Comparison of ENCODE assay signal across 1 cellular context in genomic region chr9:86994231-86994630, GRCh38.
TF ChIP-seq lines count a peak whose summit lies in the region.

No MANE protein-coding gene starts in this region.

TF ChIP-seq in SK-N-SH treated with all-trans-retinoic acid at 6 μM for 48 hours, 23 proteins besides CTCF, POLR2A, EP300 and RAD21 (continued from another document):
- no peak for TF ChIP-seq TCF4 (CRISPR knock-in tag; IDR thresholded peaks at IDR 0.05; ENCODE audit: borderline replicate concordance)
- TF ChIP-seq RARB (CRISPR knock-in tag; IDR thresholded peaks at IDR 0.05) = no peak
- no peak for TF ChIP-seq ARNTL (CRISPR knock-in tag; IDR thresholded peaks at IDR 0.05; ENCODE audit: borderline replicate concordance, low read depth)
- no peak for TF ChIP-seq SNAI2 (CRISPR knock-in tag; IDR thresholded peaks at IDR 0.05)
- no peak for TF ChIP-seq ZFP30 (CRISPR knock-in tag; IDR thresholded peaks at IDR 0.05)
- TF ChIP-seq, protein P1, sequence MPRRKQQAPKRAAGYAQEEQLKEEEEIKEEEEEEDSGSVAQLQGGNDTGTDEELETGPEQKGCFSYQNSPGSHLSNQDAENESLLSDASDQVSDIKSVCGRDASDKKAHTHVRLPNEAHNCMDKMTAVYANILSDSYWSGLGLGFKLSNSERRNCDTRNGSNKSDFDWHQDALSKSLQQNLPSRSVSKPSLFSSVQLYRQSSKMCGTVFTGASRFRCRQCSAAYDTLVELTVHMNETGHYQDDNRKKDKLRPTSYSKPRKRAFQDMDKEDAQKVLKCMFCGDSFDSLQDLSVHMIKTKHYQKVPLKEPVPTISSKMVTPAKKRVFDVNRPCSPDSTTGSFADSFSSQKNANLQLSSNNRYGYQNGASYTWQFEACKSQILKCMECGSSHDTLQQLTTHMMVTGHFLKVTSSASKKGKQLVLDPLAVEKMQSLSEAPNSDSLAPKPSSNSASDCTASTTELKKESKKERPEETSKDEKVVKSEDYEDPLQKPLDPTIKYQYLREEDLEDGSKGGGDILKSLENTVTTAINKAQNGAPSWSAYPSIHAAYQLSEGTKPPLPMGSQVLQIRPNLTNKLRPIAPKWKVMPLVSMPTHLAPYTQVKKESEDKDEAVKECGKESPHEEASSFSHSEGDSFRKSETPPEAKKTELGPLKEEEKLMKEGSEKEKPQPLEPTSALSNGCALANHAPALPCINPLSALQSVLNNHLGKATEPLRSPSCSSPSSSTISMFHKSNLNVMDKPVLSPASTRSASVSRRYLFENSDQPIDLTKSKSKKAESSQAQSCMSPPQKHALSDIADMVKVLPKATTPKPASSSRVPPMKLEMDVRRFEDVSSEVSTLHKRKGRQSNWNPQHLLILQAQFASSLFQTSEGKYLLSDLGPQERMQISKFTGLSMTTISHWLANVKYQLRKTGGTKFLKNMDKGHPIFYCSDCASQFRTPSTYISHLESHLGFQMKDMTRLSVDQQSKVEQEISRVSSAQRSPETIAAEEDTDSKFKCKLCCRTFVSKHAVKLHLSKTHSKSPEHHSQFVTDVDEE (CRISPR knock-in tag; IDR thresholded peaks at IDR 0.05) = no peak
- TF ChIP-seq, protein P2, sequence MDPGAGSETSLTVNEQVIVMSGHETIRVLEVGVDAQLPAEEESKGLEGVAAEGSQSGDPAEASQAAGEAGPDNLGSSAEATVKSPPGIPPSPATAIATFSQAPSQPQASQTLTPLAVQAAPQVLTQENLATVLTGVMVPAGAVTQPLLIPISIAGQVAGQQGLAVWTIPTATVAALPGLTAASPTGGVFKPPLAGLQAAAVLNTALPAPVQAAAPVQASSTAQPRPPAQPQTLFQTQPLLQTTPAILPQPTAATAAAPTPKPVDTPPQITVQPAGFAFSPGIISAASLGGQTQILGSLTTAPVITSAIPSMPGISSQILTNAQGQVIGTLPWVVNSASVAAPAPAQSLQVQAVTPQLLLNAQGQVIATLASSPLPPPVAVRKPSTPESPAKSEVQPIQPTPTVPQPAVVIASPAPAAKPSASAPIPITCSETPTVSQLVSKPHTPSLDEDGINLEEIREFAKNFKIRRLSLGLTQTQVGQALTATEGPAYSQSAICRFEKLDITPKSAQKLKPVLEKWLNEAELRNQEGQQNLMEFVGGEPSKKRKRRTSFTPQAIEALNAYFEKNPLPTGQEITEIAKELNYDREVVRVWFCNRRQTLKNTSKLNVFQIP (CRISPR knock-in tag; IDR thresholded peaks at IDR 0.05; ENCODE audit: borderline replicate concordance, low read depth) = no peak
- TF ChIP-seq OSR1 (CRISPR knock-in tag; IDR thresholded peaks at IDR 0.05) = no peak
- no peak for TF ChIP-seq PATZ1 (CRISPR knock-in tag; IDR thresholded peaks at IDR 0.05; ENCODE audit: borderline replicate concordance)
- TF ChIP-seq CSDC2 (CRISPR knock-in tag; IDR thresholded peaks at IDR 0.05) = no peak
